ENCODE assay signal across 8 cellular contexts in the genomic region with DNA sequence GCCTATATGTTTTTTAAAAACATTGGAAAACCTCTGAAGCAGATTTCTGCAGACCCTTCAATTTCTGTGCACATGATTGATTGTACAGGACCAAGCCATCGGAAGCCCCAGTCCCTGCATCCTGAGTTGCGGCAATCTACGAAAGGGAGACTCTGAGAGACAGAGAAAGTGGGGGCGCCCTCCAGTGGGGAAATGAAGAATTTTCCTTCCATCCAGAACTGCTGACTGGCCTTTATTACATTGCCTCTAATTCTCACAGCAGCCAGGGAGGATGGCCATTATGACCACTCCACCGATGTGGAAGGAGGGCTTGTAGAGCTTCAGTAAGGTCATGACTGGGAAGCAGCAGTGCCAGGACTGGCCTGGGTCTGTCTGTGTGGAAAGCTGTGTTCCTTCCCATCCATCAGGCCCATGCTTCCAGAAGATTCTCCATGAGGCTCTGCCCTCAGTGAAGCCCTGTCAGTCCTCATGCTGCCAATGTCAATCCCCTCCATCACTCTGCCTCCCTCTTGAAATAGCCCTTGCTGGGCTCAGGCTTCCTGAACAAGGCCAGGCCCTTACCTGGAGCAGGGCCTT. TPM values are rescaled to one million over a fixed set of nuclear protein-coding genes. Genes with fewer than 3 reads are reported as not detected.
DNase-seq lines count a peak whose midpoint lies in the region; ATAC-seq, FAIRE-seq and TF ChIP-seq lines count a peak whose summit lies in the region.

No MANE protein-coding gene starts in this region.

- H3K27me3 ChIP-seq in CD4-positive, alpha-beta memory T cell (ENCODE audit: insufficient read depth, low read length): no peaks in the 10 kb centered on the region

- peaks cover 0 to 5% (median 0%) of the 10 kb centered on the region in 8 donors for H3K9me3 Mint-ChIP-seq in CD4-positive, alpha-beta memory T cell
- H3K9me3 Mint-ChIP-seq in activated CD4-positive, alpha-beta T cell treated with anti-CD3 and anti-CD28 coated beads for 36 hours (ENCODE audit: low read depth): no peaks in the 10 kb centered on the region
- H3K9me3 Mint-ChIP-seq in chondrocyte (ENCODE audit: low read depth): no peaks in the 10 kb centered on the region

- CTCF ChIA-PET in CD4-positive, alpha-beta memory T cell (lab: Charles Lee; ENCODE audit: partially characterized antibody): interaction anchor here (0.9 to 1.8 kb wide), 8 partner anchors 7 to 295 kb away, joined by 3 to 5 read pairs (median 4); no protein-coding TSS in a partner anchor
- CTCF ChIA-PET in activated CD4-positive, alpha-beta T cell treated with anti-CD3 and anti-CD28 coated beads for 36 hours (lab: Charles Lee): interaction anchor here (0.7 to 1.6 kb wide), 4 partner anchors 11 to 227 kb away, joined by 3 to 7 read pairs (median 4); partner anchors contain the start of gene DNAJB2

- intact Hi-C loops in CD4-positive, alpha-beta memory T cell (cut with micrococcal nuclease): loop anchor here (1.0 kb wide), 3 partner anchors 75 to 294 kb away; partner anchors contain the start of gene NHEJ1
- intact Hi-C loops in activated CD4-positive, alpha-beta T cell treated with anti-CD3 and anti-CD28 coated beads for 36 hours (cut with DNase I, micrococcal nuclease): loop anchor here (1.0 to 5.0 kb wide), 3 partner anchors 190 to 294 kb away; partner anchors contain the start of gene NHEJ1 (in 2 of the 2)
- intact Hi-C loops in lower leg skin (cut with DNase I; ENCODE audit: low total_unique reads): no loop called here

- H3K27me3 Mint-ChIP-seq in CD4-positive, alpha-beta memory T cell: peaks cover 32 to 40% of the 10 kb centered on the region in 2 donors
- H3K27me3 Mint-ChIP-seq in activated CD4-positive, alpha-beta T cell treated with anti-CD3 and anti-CD28 coated beads for 36 hours: peaks cover 30% of the 10 kb centered on the region
- H3K27me3 Mint-ChIP-seq in chondrocyte (ENCODE audit: low read depth): peaks cover 40% of the 10 kb centered on the region

- POLR2A ChIA-PET in CD4-positive, alpha-beta memory T cell (lab: Charles Lee; ENCODE audit: partially characterized antibody): no interaction called here
- POLR2A ChIA-PET in activated CD4-positive, alpha-beta T cell treated with anti-CD3 and anti-CD28 coated beads for 36 hours (lab: Charles Lee): interaction anchor here (0.7 kb wide), 1 partner anchor 17 kb away, joined by 5 read pairs; no protein-coding TSS in a partner anchor

- no peak for FAIRE-seq in H54 (lab: Jason Lieb, UNC)

- no peak overlapping the region for H3K4me3 ChIP-seq in CD4-positive, alpha-beta memory T cell (ENCODE audit: low read length in 2 of 2)
- H3K4me3 ChIP-seq in lower leg skin (ENCODE audit: low read depth, poor library complexity, severe bottlenecking): no peak overlapping the region

- H3K9me3 ChIP-seq in CD4-positive, alpha-beta memory T cell (ENCODE audit: control insufficient read depth in 1 of 2, low read length in 2 of 2): no peaks in the 10 kb centered on the region

- peak; percentile 81 for TF ChIP-seq CTCF in chondrocyte (IDR thresholded peaks at IDR 0.05)
- no peak for TF ChIP-seq CTCF in lower leg skin (IDR thresholded peaks at IDR 0.05)

- no peaks in the 10 kb centered on the region for H3K4me1 ChIP-seq in CD4-positive, alpha-beta memory T cell (ENCODE audit: insufficient read depth, low read length)

- no peaks in the 10 kb centered on the region for H3K36me3 Mint-ChIP-seq in CD4-positive, alpha-beta memory T cell
- no peaks in the 10 kb centered on the region for H3K36me3 Mint-ChIP-seq in activated CD4-positive, alpha-beta T cell treated with anti-CD3 and anti-CD28 coated beads for 36 hours (ENCODE audit: low read depth)
- H3K36me3 Mint-ChIP-seq in chondrocyte (ENCODE audit: low read depth): peaks cover 2% of the 10 kb centered on the region

- peaks cover 0 to 2% (median 0%) of the 10 kb centered on the region in 4 donors for H3K4me1 Mint-ChIP-seq in CD4-positive, alpha-beta memory T cell
- no peaks in the 10 kb centered on the region for H3K4me1 Mint-ChIP-seq in activated CD4-positive, alpha-beta T cell treated with anti-CD3 and anti-CD28 coated beads for 36 hours
- peaks cover 3% of the 10 kb centered on the region for H3K4me1 Mint-ChIP-seq in chondrocyte (ENCODE audit: low read depth)

- no peak overlapping the region for H3K27ac Mint-ChIP-seq in CD4-positive, alpha-beta memory T cell
- H3K27ac Mint-ChIP-seq in activated CD4-positive, alpha-beta T cell treated with anti-CD3 and anti-CD28 coated beads for 36 hours: no peak overlapping the region
- no peak overlapping the region for H3K27ac Mint-ChIP-seq in chondrocyte (ENCODE audit: unreplicated experiment)

- no peak overlapping the region for H3K4me3 Mint-ChIP-seq in CD4-positive, alpha-beta memory T cell
- no peak overlapping the region for H3K4me3 Mint-ChIP-seq in activated CD4-positive, alpha-beta T cell treated with anti-CD3 and anti-CD28 coated beads for 36 hours
- no peak overlapping the region for H3K4me3 Mint-ChIP-seq in chondrocyte (ENCODE audit: unreplicated experiment)

- peak; percentile 45 to 62 (median 57) for DNase-seq in CD4-positive, alpha-beta memory T cell
- DNase-seq in H54 (ENCODE audit: insufficient read length, low spot score) (peak; percentile 78), NCI-H2227 (lab: John Stamatoyannopoulos, UW; ENCODE audit: unreplicated experiment) (peak; percentile 87), chondrocyte (ENCODE audit: low spot score) (no peak), lower leg skin (ENCODE audit: low spot score in 2 of 2) (peak; percentile 37 to 89)
- DNase-seq in activated CD4-positive, alpha-beta T cell treated with anti-CD3 and anti-CD28 coated beads for 36 hours: peak; percentile 86
- peak; percentile 16 to 33 for DNase-seq in stimulated activated CD8-positive, alpha-beta memory T cell treated with anti-CD3 and anti-CD28 coated beads, Interleukin-15, amount 100 ng/mL, for 4 hours (ENCODE audit: low read depth in 2 of 2)

- H3K36me3 ChIP-seq in CD4-positive, alpha-beta memory T cell (ENCODE audit: insufficient read depth, low read length): no peaks in the 10 kb centered on the region

- no peak for TF ChIP-seq POLR2A in H54 (IDR thresholded peaks at IDR 0.05; ENCODE audit: low read depth, low read length)
- no peak for TF ChIP-seq POLR2A in lower leg skin (IDR thresholded peaks at IDR 0.05)

- H3K27ac ChIP-seq in CD4-positive, alpha-beta memory T cell (ENCODE audit: low read depth, low read length): no peak overlapping the region

- WGBS in lower leg skin, 2 donors: 21% methylated on average over 5 of the region's 5 CpGs

- peak; percentile 96 for ATAC-seq in activated CD4-positive, alpha-beta T cell treated with anti-CD3 and anti-CD28 coated beads for 36 hours
- no peak for ATAC-seq in GM21619 (IDR thresholded peaks at IDR 0.05; ENCODE audit: unreplicated experiment)

RNA-seq across cellular contexts. Expression of gene RESP18, which starts 20.0 kb away (rescaled TPM):
- total RNA-seq in CD4-positive, alpha-beta memory T cell: not detected
- not detected for polyA plus RNA-seq in CD4-positive, alpha-beta memory T cell
- total RNA-seq in activated CD4-positive, alpha-beta T cell treated with anti-CD3 and anti-CD28 coated beads for 36 hours: not detected
- total RNA-seq in chondrocyte (not detected in 3 replicates), lower leg skin (not detected)

RNA-seq across cellular contexts. Expression of gene DNPEP, which starts 35.2 kb away (rescaled TPM):
- total RNA-seq in CD4-positive, alpha-beta memory T cell: 10 to 100 TPM; 70.4 to 75.9 TPM
- polyA plus RNA-seq in CD4-positive, alpha-beta memory T cell: 10 to 100 TPM; 57.8 to 73.3 TPM
- total RNA-seq in activated CD4-positive, alpha-beta T cell treated with anti-CD3 and anti-CD28 coated beads for 36 hours: 10 to 100 TPM; 81.0 to 93.1 TPM
- total RNA-seq in chondrocyte (42.3 to 47.9 TPM (median 43.5 TPM) in 3 replicates), lower leg skin (10 to 100 TPM; 52.7 to 64.0 (median 57.6) TPM)

RNA-seq across cellular contexts. Expression of gene PTPRN, which starts 43.3 kb away (rescaled TPM):
- total RNA-seq in CD4-positive, alpha-beta memory T cell: not detected
- polyA plus RNA-seq in CD4-positive, alpha-beta memory T cell: under 1 TPM in 1 of 2 donors, not detected in 1; 0.31 TPM
- total RNA-seq in activated CD4-positive, alpha-beta T cell treated with anti-CD3 and anti-CD28 coated beads for 36 hours: under 1 TPM; 0.30 to 0.43 TPM
- total RNA-seq in chondrocyte (0.67 to 0.87 TPM (median 0.80 TPM) in 3 replicates), lower leg skin (under 1 TPM in 1 of 4 donors, not detected in 3; 0.23 TPM)
